Comparison of ENCODE assay signal across 6 cellular contexts in the genomic region with DNA sequence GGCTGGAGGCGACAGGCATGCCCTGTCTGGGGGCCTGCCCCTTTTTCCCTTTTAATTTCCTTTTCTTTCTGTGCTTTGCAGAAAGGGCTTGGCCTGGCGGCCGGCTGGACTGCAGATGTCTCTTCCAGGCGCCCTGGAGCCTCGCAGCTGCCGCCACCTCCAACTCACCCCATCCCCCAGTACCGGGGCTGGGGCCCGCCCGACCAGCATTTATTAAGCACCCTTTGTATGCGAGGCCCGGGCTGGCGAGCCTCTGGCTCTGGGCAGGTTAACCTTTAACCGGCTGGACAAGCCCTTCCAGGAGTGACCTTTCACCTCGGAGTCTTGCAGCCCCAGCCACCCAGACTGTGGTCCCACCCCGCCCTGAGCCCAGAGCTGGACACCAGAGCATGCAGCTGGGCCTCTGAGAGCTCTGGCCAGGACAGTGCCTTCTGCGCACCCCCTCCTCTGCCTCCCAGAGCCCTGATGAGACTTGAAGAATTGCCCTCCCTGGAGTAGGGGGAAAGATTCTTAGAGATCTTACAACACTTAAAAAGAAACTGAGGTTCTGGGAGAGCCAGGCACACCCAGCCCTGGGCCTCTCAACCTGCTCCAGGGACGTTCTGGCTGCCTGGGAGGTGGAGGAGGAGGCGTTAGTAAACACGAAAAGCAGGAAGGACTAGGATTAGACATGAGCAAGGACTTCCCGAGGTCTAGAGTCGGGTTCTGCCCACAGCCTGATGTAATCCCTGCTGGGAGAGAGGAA. TPM values are rescaled to one million over a fixed set of nuclear protein-coding genes. Genes with fewer than 3 reads are reported as not detected.
A peak's percentile ranks its signal among the peaks of the same experiment; 100 is the strongest.
DNase-seq lines count a peak whose midpoint lies in the region; ATAC-seq, FAIRE-seq and TF ChIP-seq lines count a peak whose summit lies in the region.

No MANE protein-coding gene starts in this region.

- no peaks in the 10 kb centered on the region for H3K27me3 ChIP-seq in small intestine (ENCODE audit: control insufficient read depth in 2 of 2, insufficient read depth in 2 of 2, low read length in 2 of 2)

- no peaks in the 10 kb centered on the region for H3K36me3 ChIP-seq in small intestine (ENCODE audit: control insufficient read depth in 2 of 2, insufficient read depth in 2 of 2, low read length in 2 of 2)

- H3K4me3 ChIP-seq in NB4 (ENCODE audit: low read depth, low read length) = peak overlapping the region; percentile 40
- H3K4me3 ChIP-seq in small intestine (ENCODE audit: low read depth in 1 of 2, low read length in 2 of 2) = peak overlapping the region in 1 of 2 donors; percentile 93

- TF ChIP-seq CTCF in NB4 (IDR thresholded peaks at IDR 0.05; ENCODE audit: low read depth, low read length) (no peak), GM13976 (IDR thresholded peaks at IDR 0.05; ENCODE audit: borderline replicate concordance, control extremely low read depth, extremely low read depth, insufficient read depth, missing control alignments) (no peak)

- FAIRE-seq in small intestine (lab: Jason Lieb, UNC) = no peak

- no peak for TF ChIP-seq POLR2A in NB4 (IDR thresholded peaks at IDR 0.05; ENCODE audit: extremely low read depth, insufficient read length)

- in situ Hi-C loops in GM13976 (cut with MboI; ENCODE audit: low sequenced_read_pairs, unreplicated experiment) = loop anchor here (25.0 kb wide), 1 partner anchor 185 kb away; no protein-coding TSS in a partner anchor

- peak overlapping the region; percentile 86 to 93 for H3K27ac ChIP-seq in small intestine (ENCODE audit: low read depth in 1 of 2, low read length in 1 of 2)

- peak; percentile 56 for DNase-seq in AG20443 (ENCODE audit: low spot score)
- no peak for DNase-seq in NB4 (ENCODE audit: low read depth)
- peak; percentile 72 for DNase-seq in small intestine
- DNase-seq in NCI-H1694 treated with DMSO at 0.1 percent for 48 hours (lab: John Stamatoyannopoulos, UW) = no peak
- DNase-seq in GM13976 (ENCODE audit: low spot score) = no peak

- ATAC-seq in esophagus mucosa = peak; percentile 60

- 13 to 17% (median 13%) methylated on average over 18 to 21 of the region's 21 CpGs for WGBS in small intestine, 3 donors

- no peaks in the 10 kb centered on the region for H3K9me3 ChIP-seq in small intestine (ENCODE audit: control insufficient read depth, low read depth)

- H3K4me1 ChIP-seq in small intestine (ENCODE audit: control insufficient read depth in 2 of 2, insufficient read depth in 1 of 2, low read depth in 1 of 2, low read length in 1 of 2) = peaks cover 0 to 3% of the 10 kb centered on the region in 2 donors

RNA-seq across cellular contexts. Expression of a gene that starts 1.1 kb away (rescaled TPM):
- total RNA-seq in esophagus mucosa = 53.8 TPM
- 10 to 100 TPM; 41.6 to 93.0 (median 87.0) TPM for polyA plus RNA-seq in small intestine

RNA-seq across cellular contexts. Expression of a gene that starts 17.7 kb away (rescaled TPM):
- total RNA-seq in esophagus mucosa = 0.64 TPM
- 1 to 10 TPM in 2 of 3 donors, not detected in 1; 1.4 to 4.7 TPM for polyA plus RNA-seq in small intestine

RNA-seq across cellular contexts. Expression of a gene that starts 20.4 kb away (rescaled TPM):
- total RNA-seq in esophagus mucosa = 55.8 TPM
- polyA plus RNA-seq in small intestine = 10 to 100 TPM; 75.3 to 82.7 (median 75.4) TPM

RNA-seq across cellular contexts. Expression of a gene that starts 20.8 kb away (rescaled TPM):
- 13.3 TPM for total RNA-seq in esophagus mucosa
- polyA plus RNA-seq in small intestine = 10 to 100 TPM; 24.0 to 93.7 (median 58.9) TPM

RNA-seq across cellular contexts. Expression of a gene that starts 31.7 kb away (rescaled TPM):
- total RNA-seq in esophagus mucosa = 21.7 TPM
- polyA plus RNA-seq in small intestine = 10 to 100 TPM; 33.8 to 40.5 (median 40.5) TPM

Comparison
In these comparisons a context has a peak if more than half of its experiments do, and no peak if none do; other contexts are left out.
1. DNase-seq: peak in AG20443 (single experiment) and small intestine (single experiment); none in NB4 (single experiment), NCI-H1694 treated with DMSO at 0.1 percent for 48 hours (single experiment) and GM13976 (single experiment).